23 cellular contexts compared by ENCODE assay signal in the genomic region with DNA sequence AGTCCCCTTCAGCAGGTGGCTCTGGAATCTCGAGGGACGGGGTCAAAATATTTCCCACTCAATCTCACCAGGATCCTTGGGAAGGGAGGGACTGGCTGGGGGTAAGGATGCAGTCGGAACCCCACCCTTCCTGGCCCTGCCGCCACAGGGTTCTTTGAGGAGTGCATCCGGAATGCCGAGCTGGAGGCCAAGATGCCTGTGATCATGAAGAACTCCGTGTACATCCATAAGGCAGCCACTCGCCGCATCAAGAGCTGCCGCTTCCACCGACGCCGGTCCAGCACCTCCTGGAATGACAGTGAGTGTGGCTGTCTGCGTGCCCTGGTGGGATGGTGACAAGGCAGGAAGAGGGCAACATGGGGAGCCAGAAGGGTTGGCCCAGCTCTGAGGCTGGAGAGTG. TPM values are rescaled to one million over a fixed set of nuclear protein-coding genes. Genes with fewer than 3 reads are reported as not detected.
DNase-seq lines count a peak whose midpoint lies in the region; ATAC-seq and TF ChIP-seq lines count a peak whose summit lies in the region.
"Had no signal": no experiment of that assay in that cellular context is flagged by ENCODE, and none has a peak within 500 bp of the region (broad histone marks: within the 10 kb centered on the region; RNA-seq: fewer than 3 reads in every experiment).

No MANE protein-coding gene starts in this region.

- H3K4me1 ChIP-seq in right cardiac atrium (ENCODE audit: control insufficient read depth, insufficient read depth, low read length): no peaks in the 10 kb centered on the region
- no peaks in the 10 kb centered on the region for H3K4me1 ChIP-seq in RWPE2 (ENCODE audit: insufficient read depth, poor library complexity, severe bottlenecking)
- H3K4me1 ChIP-seq in osteoblast (ENCODE audit: insufficient read depth, low read length): no peaks in the 10 kb centered on the region
- H3K4me1 ChIP-seq: A549, BE2C had no signal

- no peak overlapping the region for H2AFZ ChIP-seq in osteoblast (ENCODE audit: low read length)
- H2AFZ ChIP-seq: GM23338 had no signal

- no peaks in the 10 kb centered on the region for H4K20me1 ChIP-seq in osteoblast (ENCODE audit: insufficient read depth, low read length)
- H4K20me1 ChIP-seq: BLaER1 treated with 17β-estradiol and CSF1 and Interleukin-3, amounts not matched to agents 10 nM and 100 nM had no signal

- H3K9me3 ChIP-seq in right cardiac atrium (ENCODE audit: control insufficient read depth, low read length): no peaks in the 10 kb centered on the region
- no peaks in the 10 kb centered on the region for H3K9me3 ChIP-seq in RWPE2 (ENCODE audit: severe bottlenecking)
- no peaks in the 10 kb centered on the region for H3K9me3 ChIP-seq in osteoblast (ENCODE audit: low read depth, low read length)
- H3K9me3 ChIP-seq: A549; BE2C; BLaER1 treated with 17β-estradiol and CSF1 and Interleukin-3, amounts not matched to agents 10 nM and 100 nM had no signal

- DNase-seq in cardiac septum (ENCODE audit: low spot score) (peak; percentile 39), right cardiac atrium (no peak), RWPE2 (ENCODE audit: low spot score) (peak; percentile 54), osteoblast (ENCODE audit: insufficient read length, low spot score, missing footprints) (peak; percentile 35), germinal center (ENCODE audit: low spot score) (no peak)
- DNase-seq: ACHN; AML-193; BE2C; CD4-positive, alpha-beta T cell; CD8-positive, alpha-beta memory T cell; DMS 273 treated with DMSO at 0.1 percent for 48 hours; DMS79; EL; GDM1; HCEC 1CT had no signal

- H3K79me2 ChIP-seq in osteoblast (ENCODE audit: insufficient read depth, low read length): no peaks in the 10 kb centered on the region

- H3K36me3 ChIP-seq in RWPE2 (ENCODE audit: low read depth) (no peaks in the 10 kb centered on the region), osteoblast (ENCODE audit: insufficient read depth, low read length) (no peaks in the 10 kb centered on the region)
- H3K36me3 ChIP-seq: BE2C; BLaER1 treated with 17β-estradiol and CSF1 and Interleukin-3, amounts not matched to agents 10 nM and 100 nM had no signal

- no peak overlapping the region for H3K4me2 ChIP-seq in osteoblast (ENCODE audit: insufficient read depth, low read length)
- H3K4me2 ChIP-seq: A549; BLaER1 treated with 17β-estradiol and CSF1 and Interleukin-3, amounts not matched to agents 10 nM and 100 nM; GM23338 had no signal

- 81% methylated on average over 14 of the region's 14 CpGs for WGBS in right cardiac atrium

- TF ChIP-seq CTCF in RWPE2 (IDR thresholded peaks at IDR 0.05; ENCODE audit: poor library complexity, severe bottlenecking) (no peak), osteoblast (IDR thresholded peaks at IDR 0.05; ENCODE audit: extremely low read depth, low read depth, low read length) (no peak)

- no peak overlapping the region for H3K27ac ChIP-seq in right cardiac atrium (ENCODE audit: low read length)
- no peak overlapping the region for H3K27ac ChIP-seq in RWPE2 (ENCODE audit: poor library complexity, severe bottlenecking)
- no peak overlapping the region for H3K27ac ChIP-seq in osteoblast (ENCODE audit: low read depth, low read length)
- H3K27ac ChIP-seq: 22Rv1; A549; BLaER1 treated with 17β-estradiol and CSF1 and Interleukin-3, amounts not matched to agents 10 nM and 100 nM had no signal

- intact Hi-C loops in cardiac septum (cut with DNase I): no loop called here
- intact Hi-C loops in right cardiac atrium (cut with DNase I): no loop called here

- no peak for ATAC-seq in right cardiac atrium
- ATAC-seq in RWPE2 (ENCODE audit: low read depth): no peak
- no peak for ATAC-seq in HG03280 (IDR thresholded peaks at IDR 0.05; ENCODE audit: unreplicated experiment)
- ATAC-seq: A549, GM12878, GM23338 had no signal

- no peaks in the 10 kb centered on the region for H3K27me3 ChIP-seq in right cardiac atrium (ENCODE audit: control insufficient read depth, insufficient read depth)
- no peaks in the 10 kb centered on the region for H3K27me3 ChIP-seq in RWPE2 (ENCODE audit: insufficient read depth, poor library complexity, severe bottlenecking)
- H3K27me3 ChIP-seq in osteoblast (ENCODE audit: insufficient read depth, low read length): peaks cover 32% of the 10 kb centered on the region
- H3K27me3 ChIP-seq: BE2C; BLaER1 treated with 17β-estradiol and CSF1 and Interleukin-3, amounts not matched to agents 10 nM and 100 nM had no signal

- H3K4me3 ChIP-seq in right cardiac atrium (ENCODE audit: low read length) (no peak overlapping the region), RWPE2 (ENCODE audit: severe bottlenecking) (no peak overlapping the region), osteoblast (ENCODE audit: insufficient read depth, low read length) (no peak overlapping the region)
- H3K4me3 ChIP-seq: A549; BLaER1 treated with 17β-estradiol and CSF1 and Interleukin-3, amounts not matched to agents 10 nM and 100 nM; GM12878; GM23338 had no signal

RNA-seq across cellular contexts. Expression of gene PLEKHD1, which starts 43.1 kb away (rescaled TPM):
- total RNA-seq in cardiac septum (0.13 TPM), right cardiac atrium (under 1 TPM; 0.06 to 0.20 (median 0.12) TPM), osteoblast (under 0.01 TPM in 2 replicates)
- polyA plus RNA-seq in right cardiac atrium: 0.07 TPM
- total RNA-seq: H4 had no signal
- polyA plus RNA-seq: CD14-positive monocyte had no signal

RNA-seq across cellular contexts. Expression of gene CCDC177, which starts 47.0 kb away (rescaled TPM):
- not detected for total RNA-seq in cardiac septum
- not detected for total RNA-seq in right cardiac atrium
- not detected for polyA plus RNA-seq in right cardiac atrium
- not detected in 2 replicates for total RNA-seq in osteoblast
- total RNA-seq: CD4-positive, alpha-beta T cell; CD8-positive, alpha-beta memory T cell; GM12878; H4 had no signal
- polyA plus RNA-seq: A549; CD14-positive monocyte; CD8-positive, alpha-beta memory T cell; GM12878 had no signal

Comparison
In these comparisons a context has a peak if more than half of its experiments do, and no peak if none do; other contexts are left out.
1. DNase-seq: peak in cardiac septum (single experiment), RWPE2 (single experiment) and osteoblast (single experiment); none in right cardiac atrium (0 of 3) and germinal center (single experiment).